ENCODE assay signal across 9 cellular contexts in the genomic region with DNA sequence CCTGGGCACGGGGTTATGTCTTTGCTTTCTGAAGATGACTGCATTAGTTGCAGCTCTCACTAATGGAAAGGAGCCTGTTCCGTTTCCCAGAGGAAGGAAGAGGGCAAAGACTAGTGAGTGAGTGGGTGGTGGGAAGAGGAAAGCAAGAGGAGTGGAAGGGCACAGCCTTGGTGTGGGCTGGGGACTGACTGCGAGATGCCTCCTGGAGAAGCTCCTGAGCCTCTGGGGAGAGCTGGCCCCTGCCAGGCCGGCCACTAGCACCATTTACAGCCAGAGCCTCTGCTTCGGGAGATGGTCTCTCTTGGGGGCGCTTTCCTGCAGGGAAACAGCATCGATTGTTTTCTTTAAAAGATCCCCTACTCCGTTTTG. TPM values are rescaled to one million over a fixed set of nuclear protein-coding genes. Genes with fewer than 3 reads are reported as not detected.
A peak's percentile ranks its signal among the peaks of the same experiment; 100 is the strongest.
DNase-seq lines count a peak whose midpoint lies in the region; ATAC-seq, FAIRE-seq and TF ChIP-seq lines count a peak whose summit lies in the region.
"Had no signal": no experiment of that assay in that cellular context is flagged by ENCODE, and none has a peak within 500 bp of the region (broad histone marks: within the 10 kb centered on the region; RNA-seq: fewer than 3 reads in every experiment).

No MANE protein-coding gene starts in this region.

- DNase-seq in Caco-2 (no peak), esophagus squamous epithelium (lab: John Stamatoyannopoulos, UW) (no peak), psoas muscle (no peak), pancreas (no peak), T-helper 9 cell (no peak), NCI-H1105 (lab: John Stamatoyannopoulos, UW) (no peak)
- DNase-seq: GDM1, NCI-H510A had no signal

- 46 to 59% methylated on average over 8 of the region's 8 CpGs for WGBS in esophagus squamous epithelium, 2 donors
- WGBS in psoas muscle, 3 donors: 34 to 43% (median 37%) methylated on average over 8 of the region's 8 CpGs
- WGBS in pancreas, 2 donors: 50 to 52% methylated on average over 8 of the region's 8 CpGs

- TF ChIP-seq CTCF in Caco-2 (IDR thresholded peaks at IDR 0.05; ENCODE audit: insufficient read depth in 1 of 2, low read depth in 1 of 2, low read length in 1 of 2, severe bottlenecking in 1 of 2, unreplicated experiment in 1 of 2): no peak
- TF ChIP-seq CTCF in esophagus squamous epithelium (IDR thresholded peaks at IDR 0.05): no peak
- no peak for TF ChIP-seq CTCF in psoas muscle (IDR thresholded peaks at IDR 0.05)
- TF ChIP-seq CTCF in pancreas (IDR thresholded peaks at IDR 0.05): no peak

- intact Hi-C loops in Caco-2 (cut with micrococcal nuclease; ENCODE audit: unreplicated experiment) (loop anchor here (5.0 kb wide), 1 partner anchor 52 kb away; no protein-coding TSS in a partner anchor), esophagus squamous epithelium (cut with DNase I) (loop anchor here (5.0 kb wide), 1 partner anchor 52 kb away; no protein-coding TSS in a partner anchor), psoas muscle (cut with DNase I) (no loop called here), pancreas (cut with DNase I) (no loop called here)

- POLR2A ChIA-PET in Caco-2 (lab: Charles Lee): no interaction called here

- TF ChIP-seq POLR2A in esophagus squamous epithelium (IDR thresholded peaks at IDR 0.05): no peak

- H3K27ac ChIP-seq in HUES6 (ENCODE audit: low read depth, low read length) (no peak overlapping the region), esophagus squamous epithelium (peak overlapping the region in 3 of 4 donors; percentile 35 to 68 (median 58)), psoas muscle (no peak overlapping the region), pancreas (no peak overlapping the region)

- no peak for FAIRE-seq in pancreas (lab: Jason Lieb, UNC)

- no peaks in the 10 kb centered on the region for H3K9me3 Mint-ChIP-seq in Caco-2 (ENCODE audit: unreplicated experiment)

- BruUV-seq in Caco-2 (replicated peaks; lab: Mats Ljungman, UMichigan): no TSS peak

- H3K9me3 ChIP-seq in Caco-2: no peaks in the 10 kb centered on the region
- H3K9me3 ChIP-seq in HUES6 (ENCODE audit: control insufficient read depth, insufficient read depth, low read depth, low read length): no peaks in the 10 kb centered on the region
- H3K9me3 ChIP-seq in esophagus squamous epithelium: no peaks in the 10 kb centered on the region
- no peaks in the 10 kb centered on the region for H3K9me3 ChIP-seq in psoas muscle
- no peaks in the 10 kb centered on the region for H3K9me3 ChIP-seq in pancreas

- peaks cover 7% of the 10 kb centered on the region for H3K4me1 Mint-ChIP-seq in Caco-2 (ENCODE audit: low read depth, unreplicated experiment)

- H3K4me3 ChIP-seq in Caco-2 (ENCODE audit: low read depth, low read length): no peak overlapping the region
- H3K4me3 ChIP-seq in HUES6 (ENCODE audit: low read depth, low read length): peak overlapping the region; percentile 67
- H3K4me3 ChIP-seq in esophagus squamous epithelium: peak overlapping the region in 3 of 4 donors; percentile 53 to 84 (median 66)
- H3K4me3 ChIP-seq in psoas muscle: peak overlapping the region; percentile 74
- no peak overlapping the region for H3K4me3 ChIP-seq in pancreas

- H3K27me3 ChIP-seq in Caco-2 (replicated peaks; ENCODE audit: control insufficient read depth, insufficient read depth, low read length) (peaks cover 6% of the 10 kb centered on the region), HUES6 (ENCODE audit: control insufficient read depth, insufficient read depth, low read length) (peaks cover 73% of the 10 kb centered on the region), esophagus squamous epithelium (peaks cover 6 to 77% (median 9%) of the 10 kb centered on the region in 4 donors), psoas muscle (ENCODE audit: insufficient read depth in 3 of 3, low read length in 2 of 3) (peaks cover 0 to 70% (median 28%) of the 10 kb centered on the region in 3 donors), pancreas (no peaks in the 10 kb centered on the region)

- H3K27ac Mint-ChIP-seq in Caco-2 (ENCODE audit: unreplicated experiment): no peak overlapping the region

- H3K9ac ChIP-seq in HUES6 (ENCODE audit: low read length): no peak overlapping the region

- H3K4me3 Mint-ChIP-seq in Caco-2 (ENCODE audit: unreplicated experiment): peak overlapping the region; percentile 60

- H3K27me3 Mint-ChIP-seq in Caco-2 (ENCODE audit: insufficient read depth, unreplicated experiment): peaks cover 32% of the 10 kb centered on the region

- ATAC-seq in psoas muscle: no peak
- no peak for ATAC-seq in pancreas

- no peaks in the 10 kb centered on the region for H3K36me3 Mint-ChIP-seq in Caco-2 (ENCODE audit: insufficient read depth, unreplicated experiment)

- H3K4me1 ChIP-seq in Caco-2: peaks cover 4% of the 10 kb centered on the region; the same call in 1 of the 2 replicates
- H3K4me1 ChIP-seq in HUES6 (ENCODE audit: control insufficient read depth, insufficient read depth, low read length): peaks cover 31% of the 10 kb centered on the region
- H3K4me1 ChIP-seq in esophagus squamous epithelium: peaks cover 14 to 37% (median 22%) of the 10 kb centered on the region in 3 donors
- peaks cover 8% of the 10 kb centered on the region for H3K4me1 ChIP-seq in psoas muscle
- peaks cover 0 to 17% (median 5%) of the 10 kb centered on the region in 3 donors for H3K4me1 ChIP-seq in pancreas

- CTCF ChIA-PET in Caco-2 (lab: Charles Lee): no interaction called here

- H3K36me3 ChIP-seq in Caco-2 (ENCODE audit: control insufficient read depth, insufficient read depth, low read length): no peaks in the 10 kb centered on the region
- H3K36me3 ChIP-seq in HUES6 (ENCODE audit: control insufficient read depth, insufficient read depth, low read length): no peaks in the 10 kb centered on the region
- no peaks in the 10 kb centered on the region for H3K36me3 ChIP-seq in esophagus squamous epithelium
- no peaks in the 10 kb centered on the region for H3K36me3 ChIP-seq in psoas muscle (ENCODE audit: insufficient read depth in 1 of 2, low read depth in 1 of 2)
- H3K36me3 ChIP-seq in pancreas: no peaks in the 10 kb centered on the region

RNA-seq across cellular contexts. Expression of a gene that starts 0.8 kb away (rescaled TPM):
- 0.09 TPM in 1 of 2 replicates, not detected in the other for total RNA-seq in Caco-2 (2022)
- total RNA-seq in esophagus squamous epithelium: 1 to 10 TPM in 1 of 4 donors, under 1 TPM in 2, not detected in 1; 0.09 to 1.1 (median 0.76) TPM
- total RNA-seq in psoas muscle: under 1 TPM; 0.04 to 0.19 (median 0.12) TPM
- under 1 TPM in 2 of 3 donors, not detected in 1; 0.06 to 0.12 TPM for polyA plus RNA-seq in psoas muscle
- under 1 TPM; 0.12 to 0.75 (median 0.47) TPM for total RNA-seq in pancreas
- polyA plus RNA-seq in pancreas: 1 to 10 TPM in 1 of 2 donors, under 1 TPM in 1; 0.34 to 1.8 TPM

Comparison
In these comparisons a context has a peak if more than half of its experiments do, and no peak if none do; other contexts are left out.
1. H3K4me3 ChIP-seq: peak in HUES6 (single experiment), esophagus squamous epithelium (3 of 4) and psoas muscle (single experiment); none in Caco-2 (single experiment) and pancreas (0 of 4).
2. H3K27ac ChIP-seq: peak in esophagus squamous epithelium (3 of 4); none in HUES6 (single experiment), psoas muscle (single experiment) and pancreas (0 of 4).
3. intact Hi-C loops: an anchor here in Caco-2 (5.0 kb wide) and esophagus squamous epithelium (5.0 kb wide); none called in psoas muscle and pancreas.